8 cellular contexts compared by ENCODE assay signal in the genomic region with DNA sequence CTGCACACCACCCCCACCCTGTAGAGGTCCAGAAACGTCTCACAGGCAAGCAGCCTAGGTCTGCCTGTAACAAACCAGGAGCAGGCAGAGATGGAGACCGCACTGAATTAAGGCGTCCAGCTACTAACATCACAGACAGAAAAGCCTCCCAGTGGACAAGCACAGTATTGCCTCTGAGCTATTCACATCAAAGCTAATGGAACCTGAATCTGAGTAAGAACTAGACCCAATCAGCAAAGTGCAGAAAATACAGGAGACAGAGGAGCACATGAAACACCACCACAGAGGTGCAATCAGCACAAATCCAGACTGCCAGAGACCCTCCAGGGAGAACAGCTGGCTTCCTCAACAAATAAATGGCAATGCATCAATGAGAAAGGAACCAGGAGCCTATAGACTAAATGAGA. TPM values are rescaled to one million over a fixed set of nuclear protein-coding genes. Genes with fewer than 3 reads are reported as not detected.
DNase-seq lines count a peak whose midpoint lies in the region; ATAC-seq and TF ChIP-seq lines count a peak whose summit lies in the region.
"Had no signal": no experiment of that assay in that cellular context is flagged by ENCODE, and none has a peak within 500 bp of the region (broad histone marks: within the 10 kb centered on the region; RNA-seq: fewer than 3 reads in every experiment).

No MANE protein-coding gene starts in this region.

- H3K9me3 ChIP-seq in Peyer's patch (no peaks in the 10 kb centered on the region), psoas muscle (no peaks in the 10 kb centered on the region)

- TF ChIP-seq POLR2A in Peyer's patch (IDR thresholded peaks at IDR 0.05), result no peak

- peaks cover 0 to 6% of the 10 kb centered on the region in 2 donors for H3K36me3 Mint-ChIP-seq in activated naive CD4-positive, alpha-beta T cell treated with anti-CD3 and anti-CD28 coated beads, Interleukin-2, amount 50 U/mL, for 72 hours

- no peak overlapping the region for H3K4me3 ChIP-seq in Peyer's patch
- H3K4me3 ChIP-seq in psoas muscle, result no peak overlapping the region

- H3K27ac Mint-ChIP-seq in activated naive CD4-positive, alpha-beta T cell treated with anti-CD3 and anti-CD28 coated beads, Interleukin-2, amount 50 U/mL, for 72 hours, result no peak overlapping the region
- H3K27ac Mint-ChIP-seq: dendritic cell treated with granulocyte-macrophage colony-stimulating factor and Interleukin-4, amounts not matched to agents 40 ng/mL and 50 ng/mL, for 4 days had no signal

- H3K9me3 Mint-ChIP-seq in activated naive CD4-positive, alpha-beta T cell treated with anti-CD3 and anti-CD28 coated beads, Interleukin-2, amount 50 U/mL, for 72 hours, result peaks cover 0 to 9% of the 10 kb centered on the region in 2 donors
- H3K9me3 Mint-ChIP-seq: dendritic cell treated with granulocyte-macrophage colony-stimulating factor and Interleukin-4, amounts not matched to agents 40 ng/mL and 50 ng/mL, for 4 days had no signal

- ATAC-seq in activated naive CD4-positive, alpha-beta T cell treated with anti-CD3 and anti-CD28 coated beads, Interleukin-2, amount 50 U/mL, for 72 hours, result peak; percentile 82 to 91
- ATAC-seq in Right ventricle myocardium superior (ENCODE audit: poor library complexity), result peak; percentile 94
- peak; percentile 78 to 86 (median 83) for ATAC-seq in psoas muscle
- no peak for ATAC-seq in GM18858 (IDR thresholded peaks at IDR 0.05; ENCODE audit: unreplicated experiment)

- DNase-seq in GM04503 (ENCODE audit: low read depth) (peak; percentile 31), HuH-7 (ENCODE audit: low spot score) (peak; percentile 67), Peyer's patch (peak in 2 of 3 donors; percentile 34 to 74), Right ventricle myocardium superior (no peak), psoas muscle (no peak)
- peak in 1 of 2 donors; percentile 34 for DNase-seq in activated naive CD4-positive, alpha-beta T cell treated with anti-CD3 and anti-CD28 coated beads, Interleukin-2, amount 50 U/mL, for 72 hours (ENCODE audit: low spot score in 2 of 2)

- TF ChIP-seq CTCF in Peyer's patch (IDR thresholded peaks at IDR 0.05) (peak; percentile 48 to 86 (median 81)), psoas muscle (IDR thresholded peaks at IDR 0.05) (peak; percentile 67)

- H3K27me3 ChIP-seq in Peyer's patch (no peaks in the 10 kb centered on the region), psoas muscle (ENCODE audit: insufficient read depth in 3 of 3, low read length in 2 of 3) (no peaks in the 10 kb centered on the region)

- no peak overlapping the region for H3K27ac ChIP-seq in Peyer's patch
- no peak overlapping the region for H3K27ac ChIP-seq in psoas muscle

- no peaks in the 10 kb centered on the region for H3K4me1 ChIP-seq in Peyer's patch
- H3K4me1 ChIP-seq in psoas muscle, result no peaks in the 10 kb centered on the region

- intact Hi-C loops in Right ventricle myocardium superior (cut with DNase I), result no loop called here
- intact Hi-C loops in psoas muscle (cut with DNase I), result loop anchor here in 1 of 2 donors (2.0 kb wide), 1 partner anchor 257 kb away; no protein-coding TSS in a partner anchor

- 1 to 2% (median 2%) methylated on average over 3 of the region's 3 CpGs for WGBS in psoas muscle, 3 donors

- H3K36me3 ChIP-seq in Peyer's patch (no peaks in the 10 kb centered on the region), psoas muscle (ENCODE audit: insufficient read depth in 1 of 2, low read depth in 1 of 2) (no peaks in the 10 kb centered on the region)

RNA-seq across cellular contexts. Expression of a gene that starts 22.2 kb away (rescaled TPM):
- total RNA-seq in Peyer's patch (10 to 100 TPM in 3 of 4 donors, 1 to 10 TPM in 1; 9.9 to 25.0 (median 17.8) TPM), Right ventricle myocardium superior (16.2 TPM), psoas muscle (10 to 100 TPM; 15.9 to 28.1 (median 21.7) TPM)
- 10 to 100 TPM in 1 of 2 donors, 1 to 10 TPM in 1; 6.3 to 27.5 TPM for total RNA-seq in activated naive CD4-positive, alpha-beta T cell treated with anti-CD3 and anti-CD28 coated beads, Interleukin-2, amount 50 U/mL, for 72 hours
- polyA plus RNA-seq in psoas muscle, result 10 to 100 TPM; 24.1 to 79.0 (median 35.7) TPM

Comparison
In these comparisons a context has a peak if more than half of its experiments do, and no peak if none do; other contexts are left out.
1. DNase-seq: peak in GM04503 (single experiment), HuH-7 (single experiment) and Peyer's patch (2 of 3); none in Right ventricle myocardium superior (single experiment) and psoas muscle (0 of 2).